1 cellular context compared by ENCODE assay signal in the genomic region with DNA sequence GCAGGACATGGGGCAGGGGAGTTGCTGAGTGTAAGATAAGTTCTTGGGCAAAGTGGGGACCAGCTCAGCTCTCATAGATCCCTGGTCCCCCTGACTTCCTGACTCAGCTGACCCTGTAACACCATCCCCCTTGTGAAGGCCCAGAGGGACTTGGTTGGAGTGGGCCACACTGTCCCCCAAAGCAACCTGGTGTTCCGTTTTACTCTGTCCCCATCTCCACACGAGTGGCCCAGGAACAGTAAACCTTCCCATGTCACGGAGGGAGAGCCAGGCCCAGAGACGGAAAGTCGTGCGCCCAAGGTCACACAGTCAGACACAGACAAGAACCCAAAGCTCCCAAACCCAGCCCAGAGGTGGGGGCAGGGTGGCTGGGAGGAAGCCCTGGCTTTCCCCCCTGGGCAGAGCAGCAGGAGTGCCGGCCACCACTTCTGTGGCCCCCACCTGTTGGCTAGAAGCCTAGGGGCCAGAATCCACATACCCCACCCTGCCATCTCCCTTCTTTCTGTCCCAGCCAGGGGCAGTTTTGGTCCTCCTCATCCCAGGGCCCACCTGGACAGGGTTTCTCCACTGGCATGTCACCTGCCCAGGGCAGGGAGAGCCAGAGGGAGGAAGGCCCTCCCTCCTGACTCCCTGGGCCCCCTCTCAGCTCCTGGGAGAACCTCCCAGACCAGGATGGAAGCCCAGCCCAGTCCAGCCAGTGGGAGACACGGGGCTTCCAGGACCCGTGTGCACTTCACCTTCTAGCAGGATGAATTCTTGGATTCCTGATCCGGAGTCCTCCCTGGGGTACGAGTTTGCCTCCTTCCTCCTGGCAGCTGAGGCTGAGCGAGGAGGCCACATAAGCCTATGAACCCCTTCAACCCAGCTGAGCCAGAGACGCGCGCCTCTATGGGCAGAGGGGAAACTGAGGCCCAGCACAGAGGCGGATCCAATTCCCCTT.
TF ChIP-seq lines count a peak whose summit lies in the region.

No MANE protein-coding gene starts in this region.

TF ChIP-seq in H1, 55 proteins besides CTCF, POLR2A, EP300 and RAD21:
- no peak for TF ChIP-seq KDM4A (IDR thresholded peaks at IDR 0.05; ENCODE audit: low read depth, low read length, severe bottlenecking)
- TF ChIP-seq ASH2L (IDR thresholded peaks at IDR 0.05; ENCODE audit: low read length): peak; percentile 10
